15 cellular contexts compared by ENCODE assay signal in the genomic region with DNA sequence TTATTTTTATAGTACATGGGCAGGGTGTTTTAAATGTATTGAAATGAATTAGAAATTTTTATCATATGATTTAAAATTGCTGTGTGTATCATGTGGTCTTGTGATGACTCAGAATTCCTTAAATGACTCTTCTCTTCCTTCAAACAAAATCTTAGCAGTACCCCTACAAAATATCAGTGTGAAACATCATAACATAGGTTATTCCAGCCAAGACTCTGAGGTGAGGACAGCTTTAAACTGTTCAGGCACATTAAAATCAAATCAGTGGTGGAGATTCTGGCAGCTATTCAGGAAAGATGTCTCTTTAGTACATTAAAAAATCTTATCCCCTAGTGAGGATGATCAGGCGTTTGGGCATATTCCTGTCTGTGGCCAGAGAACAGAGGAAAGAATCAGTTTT.
DNase-seq lines count a peak whose midpoint lies in the region; ATAC-seq, FAIRE-seq and TF ChIP-seq lines count a peak whose summit lies in the region.
"Had no signal": no experiment of that assay in that cellular context is flagged by ENCODE, and none has a peak within 500 bp of the region (broad histone marks: within the 10 kb centered on the region; RNA-seq: fewer than 3 reads in every experiment).

No MANE protein-coding gene starts in this region.

- H3K4me2 ChIP-seq in K562 (ENCODE audit: insufficient read depth, low read length) (no peak overlapping the region), smooth muscle cell (peak overlapping the region; percentile 58)

- no TSS peak for BruUV-seq in K562 (replicated peaks; lab: Mats Ljungman, UMichigan)

- H3K4me1 ChIP-seq in K562 (replicated peaks in 1 of 2; ENCODE audit: control insufficient read depth in 2 of 2, insufficient read depth in 2 of 2, low read length in 2 of 2) (no peaks in the 10 kb centered on the region; a peak in 2 of 5 replicates), smooth muscle cell (ENCODE audit: low read depth) (peaks cover 29% of the 10 kb centered on the region), sigmoid colon (peaks cover 0 to 21% (median 19%) of the 10 kb centered on the region in 4 donors)
- H3K4me1 ChIP-seq: heart left ventricle, left ventricle myocardium inferior had no signal

- H3K9ac ChIP-seq in K562 (ENCODE audit: insufficient read depth in 1 of 2, low read depth in 2 of 2, low read length in 2 of 2), result no peak overlapping the region
- peak overlapping the region; percentile 41 for H3K9ac ChIP-seq in smooth muscle cell (ENCODE audit: low read depth)

- POLR2A ChIA-PET in K562 (lab: Yijun Ruan, JAX), result interaction anchor here (0.6 kb wide), 1 partner anchor 9 kb away, joined by 3 read pairs; no protein-coding TSS in a partner anchor

- H3K36me3 ChIP-seq in K562 (ENCODE audit: control insufficient read depth, insufficient read depth, low read length), result peaks cover 62% of the 10 kb centered on the region
- no peaks in the 10 kb centered on the region for H3K36me3 ChIP-seq in smooth muscle cell (ENCODE audit: low read depth)
- peaks cover 0 to 18% (median 8%) of the 10 kb centered on the region in 4 donors for H3K36me3 ChIP-seq in sigmoid colon

- H3K27me3 Mint-ChIP-seq in activated CD8-positive, alpha-beta memory T cell treated with anti-CD3 and anti-CD28 coated beads, Interleukin-2, amount 10 ng/mL, durations not matched to agents 7 days and 5 days, result no peaks in the 10 kb centered on the region

- H3K4me3 ChIP-seq in K562 (no peak overlapping the region), smooth muscle cell (no peak overlapping the region), sigmoid colon (no peak overlapping the region)
- H3K4me3 ChIP-seq: heart left ventricle, left ventricle myocardium inferior had no signal

- WGBS in K562 (ENCODE audit: insufficient coverage, low coverage, missing lambda C conversion rate), result 75% methylated on average over 1 of the region's 1 CpG
- 62% methylated on average over 1 of the region's 1 CpG for WGBS in smooth muscle cell (ENCODE audit: low lambda C conversion rate)
- 81 to 95% methylated on average over 1 of the region's 1 CpG for WGBS in sigmoid colon, 2 donors

- H3K9me3 Mint-ChIP-seq in activated CD8-positive, alpha-beta memory T cell treated with anti-CD3 and anti-CD28 coated beads, Interleukin-2, amount 10 ng/mL, durations not matched to agents 7 days and 5 days (ENCODE audit: low read depth), result no peaks in the 10 kb centered on the region
- H3K9me3 Mint-ChIP-seq: endodermal cell had no signal

- no peaks in the 10 kb centered on the region for H3K27me3 ChIP-seq in K562 (ENCODE audit: control insufficient read depth in 2 of 2, insufficient read depth in 2 of 2, low read length in 2 of 2)
- H3K27me3 ChIP-seq in smooth muscle cell (ENCODE audit: low read depth), result no peaks in the 10 kb centered on the region
- H3K27me3 ChIP-seq in sigmoid colon, result no peaks in the 10 kb centered on the region
- H3K27me3 ChIP-seq: heart left ventricle had no signal

- H2AFZ ChIP-seq in K562 (ENCODE audit: low read depth, low read length) (no peak overlapping the region), smooth muscle cell (ENCODE audit: low read depth) (no peak overlapping the region)

- H4K20me1 ChIP-seq in K562 (replicated peaks; ENCODE audit: control insufficient read depth, insufficient read depth, low read length) (no peaks in the 10 kb centered on the region), smooth muscle cell (ENCODE audit: low read depth) (no peaks in the 10 kb centered on the region)

- in situ Hi-C loops in K562 (cut with MboI), result no loop called here

- no peak for TF ChIP-seq EP300 in K562 (IDR thresholded peaks at IDR 0.05; ENCODE audit: low read length)
- no peak for TF ChIP-seq EP300 in sigmoid colon (IDR thresholded peaks at IDR 0.05)

- ATAC-seq in activated CD8-positive, alpha-beta memory T cell treated with anti-CD3 and anti-CD28 coated beads, Interleukin-2, amount 10 ng/mL, durations not matched to agents 7 days and 5 days, result peak; percentile 70
- peak; percentile 50 for ATAC-seq in HG03442 (IDR thresholded peaks at IDR 0.05; ENCODE audit: unreplicated experiment)
- ATAC-seq in K562, result no peak
- no peak for ATAC-seq in HG02973 (IDR thresholded peaks at IDR 0.05; ENCODE audit: unreplicated experiment)
- ATAC-seq: heart left ventricle had no signal

- no peak overlapping the region for H3K27ac Mint-ChIP-seq in activated CD8-positive, alpha-beta memory T cell treated with anti-CD3 and anti-CD28 coated beads, Interleukin-2, amount 10 ng/mL, durations not matched to agents 7 days and 5 days
- H3K27ac Mint-ChIP-seq: endodermal cell had no signal

- TF ChIP-seq RAD21 in K562 (CRISPR knock-in tag; conservative IDR thresholded peaks at IDR 0.05 in 1 of 2, IDR thresholded peaks at IDR 0.05 in 1 of 2), result no peak

- no peak overlapping the region for H3K27ac ChIP-seq in K562 (ENCODE audit: extremely low read depth, low read depth, low read length)
- H3K27ac ChIP-seq in smooth muscle cell (ENCODE audit: low read depth), result peak overlapping the region; percentile 99
- peak overlapping the region in 1 of 4 donors; percentile 12 for H3K27ac ChIP-seq in sigmoid colon
- H3K27ac ChIP-seq: heart left ventricle, left ventricle myocardium inferior had no signal

- FAIRE-seq in K562 (lab: Jason Lieb, UNC), result no peak
- FAIRE-seq: GM12892 had no signal

- H3K4me3 Mint-ChIP-seq in activated CD8-positive, alpha-beta memory T cell treated with anti-CD3 and anti-CD28 coated beads, Interleukin-2, amount 10 ng/mL, durations not matched to agents 7 days and 5 days, result no peak overlapping the region
- H3K4me3 Mint-ChIP-seq: endodermal cell had no signal

- CTCF ChIA-PET in activated CD8-positive, alpha-beta memory T cell treated with anti-CD3 and anti-CD28 coated beads, Interleukin-2, amount 10 ng/mL, durations not matched to agents 7 days and 5 days (lab: Charles Lee), result no interaction called here
- CTCF ChIA-PET in K562 (lab: Yijun Ruan, JAX; ENCODE audit: low intra/inter-chr PET ratio), result no interaction called here

- TF ChIP-seq POLR2A in K562 (conservative IDR thresholded peaks at IDR 0.05) (no peak), sigmoid colon (IDR thresholded peaks at IDR 0.05) (no peak)

- no peaks in the 10 kb centered on the region for H3K9me1 ChIP-seq in K562 (ENCODE audit: control insufficient read depth, insufficient read depth, low read length)

- peaks cover 38% of the 10 kb centered on the region for H3K36me3 Mint-ChIP-seq in activated CD8-positive, alpha-beta memory T cell treated with anti-CD3 and anti-CD28 coated beads, Interleukin-2, amount 10 ng/mL, durations not matched to agents 7 days and 5 days

- H3K4me1 Mint-ChIP-seq in activated CD8-positive, alpha-beta memory T cell treated with anti-CD3 and anti-CD28 coated beads, Interleukin-2, amount 10 ng/mL, durations not matched to agents 7 days and 5 days, result peaks cover 23% of the 10 kb centered on the region

- no peak for DNase-seq in activated CD8-positive, alpha-beta memory T cell treated with anti-CD3 and anti-CD28 coated beads, Interleukin-2, amount 10 ng/mL, durations not matched to agents 7 days and 5 days
- DNase-seq in activated CD8-positive, alpha-beta memory T cell treated with anti-CD3 and anti-CD28 coated beads, Interleukin-2, amount 50 U/mL, for 4 hours, result no peak
- DNase-seq in K562 (ENCODE audit: extremely low read depth in 1 of 4, low spot score in 3 of 4) (no peak), smooth muscle cell (lab: John Stamatoyannopoulos, UW; ENCODE audit: unreplicated experiment) (no peak), sigmoid colon (no peak), NCI-H2107 (lab: John Stamatoyannopoulos, UW) (no peak)
- DNase-seq: ACHN, aorta, DMS 273 treated with DMSO at 0.1 percent for 48 hours, endodermal cell, heart left ventricle, left ventricle myocardium inferior had no signal

- intact Hi-C loops in K562 (cut with micrococcal nuclease) (no loop called here), sigmoid colon (cut with DNase I) (no loop called here)

- peaks cover 7% of the 10 kb centered on the region for H3F3A ChIP-seq in smooth muscle cell (ENCODE audit: low read depth)

- H3K9me3 ChIP-seq in K562 (replicated peaks; ENCODE audit: control insufficient read depth, insufficient read depth, low read depth, low read length) (no peaks in the 10 kb centered on the region), smooth muscle cell (replicated peaks; ENCODE audit: low read depth) (no peaks in the 10 kb centered on the region), sigmoid colon (no peaks in the 10 kb centered on the region)
- H3K9me3 ChIP-seq: heart left ventricle, left ventricle myocardium inferior had no signal

- H3K79me2 ChIP-seq in K562 (ENCODE audit: control insufficient read depth, insufficient read depth, low read length) (no peaks in the 10 kb centered on the region), smooth muscle cell (ENCODE audit: low read depth) (no peaks in the 10 kb centered on the region)

- TF ChIP-seq CTCF in K562 (IDR thresholded peaks at IDR 0.05 in 2 of 3, conservative IDR thresholded peaks at IDR 0.05 in 1 of 3; ENCODE audit: insufficient read depth in 2 of 3, low read depth in 1 of 3, low read length in 3 of 3), result no peak
- no peak for TF ChIP-seq CTCF in smooth muscle cell (IDR thresholded peaks at IDR 0.05; ENCODE audit: borderline replicate concordance, insufficient read depth, poor library complexity, severe bottlenecking)
- TF ChIP-seq CTCF in sigmoid colon (IDR thresholded peaks at IDR 0.05), result no peak

TF ChIP-seq in K562, 482 proteins besides CTCF, POLR2A, EP300 and RAD21:
- TF ChIP-seq FOSL1 (tag; conservative IDR thresholded peaks at IDR 0.05), result 0 out of 2 replicates have a peak, but pooled peaks have one; percentile 19
- no peak for TF ChIP-seq C11orf30 (IDR thresholded peaks at IDR 0.05; ENCODE audit: low read depth)

Comparison
In these comparisons a context has a peak if more than half of its experiments do, and no peak if none do; other contexts are left out.
1. ATAC-seq: peak in activated CD8-positive, alpha-beta memory T cell treated with anti-CD3 and anti-CD28 coated beads, Interleukin-2, amount 10 ng/mL, durations not matched to agents 7 days and 5 days (single experiment) and HG03442 (single experiment); none in K562 (single experiment) and HG02973 (single experiment).